In the genomic region with DNA sequence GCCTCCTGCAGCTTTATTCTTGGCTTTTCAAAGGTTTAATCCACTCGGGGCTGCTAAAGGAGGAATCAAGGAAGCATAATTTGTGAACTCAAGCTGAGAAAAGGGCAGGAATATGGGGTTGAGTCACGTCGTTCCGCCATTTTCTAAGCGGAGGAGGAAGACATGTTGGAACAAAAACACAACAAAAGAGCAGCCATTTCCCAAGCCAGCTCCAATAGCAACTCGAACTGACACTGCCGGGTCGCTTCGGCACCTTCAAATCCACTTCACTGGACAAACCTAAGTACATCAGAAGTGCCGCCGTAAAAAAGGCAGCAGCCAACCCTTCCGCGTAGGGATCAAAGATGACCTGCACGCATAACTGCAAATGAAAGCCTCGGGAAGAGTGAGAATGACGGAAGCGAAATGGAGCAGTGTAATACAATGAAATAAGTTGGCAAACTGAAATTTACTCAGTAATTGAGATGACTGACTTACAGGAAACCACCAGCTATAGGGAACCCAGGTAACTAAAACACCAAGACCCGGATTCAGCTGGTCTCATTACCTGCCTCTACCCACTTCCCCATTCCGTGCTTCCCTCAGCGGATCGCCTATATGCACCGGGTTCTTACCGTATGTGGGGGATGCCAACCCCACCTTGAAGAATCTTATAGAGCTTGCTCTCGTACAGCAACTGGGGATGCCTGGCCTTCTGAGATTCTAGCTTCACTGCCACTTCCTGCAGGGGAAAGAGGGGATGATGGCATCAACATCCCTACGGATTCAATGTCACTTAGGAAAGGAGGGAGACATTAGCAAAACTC, we compare ENCODE assay signal across 7 cellular contexts. TPM values are rescaled to one million over a fixed set of nuclear protein-coding genes. Genes with fewer than 3 reads are reported as not detected.
A peak's percentile ranks its signal among the peaks of the same experiment; 100 is the strongest.
DNase-seq lines count a peak whose midpoint lies in the region; ATAC-seq and TF ChIP-seq lines count a peak whose summit lies in the region.

No MANE protein-coding gene starts in this region.

- POLR2A ChIA-PET in HEK293T (lab: Yijun Ruan, JAX), result interaction anchor here (0.7 to 3.3 kb wide), 12 partner anchors 13 to 204 kb away, joined by 3 to 13 read pairs (median 4); partner anchors contain the start of genes ARHGEF37, GRPEL2 and PCYOX1L

- H3K4me3 ChIP-seq in GM12875 (ENCODE audit: low read depth, low read length) (peak overlapping the region; percentile 98), endodermal cell (ENCODE audit: low read length) (peak overlapping the region; percentile 94), muscle layer of duodenum (ENCODE audit: low read depth in 1 of 2, low read length in 2 of 2) (peak overlapping the region; percentile 96 to 99), upper lobe of left lung (peak overlapping the region; percentile 67 to 89 (median 74))

- peak overlapping the region; percentile 95 for H3K27ac ChIP-seq in endodermal cell (ENCODE audit: low read depth, low read length)
- peak overlapping the region; percentile 97 for H3K27ac ChIP-seq in muscle layer of duodenum (ENCODE audit: low read length)
- H3K27ac ChIP-seq in upper lobe of left lung, result peak overlapping the region; percentile 98 to 100 (median 98)

- H3K27me3 ChIP-seq in endodermal cell (ENCODE audit: control insufficient read depth, insufficient read depth, low read length, poor library complexity, severe bottlenecking) (no peaks in the 10 kb centered on the region), muscle layer of duodenum (ENCODE audit: low read depth, low read length) (no peaks in the 10 kb centered on the region), upper lobe of left lung (no peaks in the 10 kb centered on the region)

- H3K9ac ChIP-seq in endodermal cell (ENCODE audit: extremely low read depth, low read length, poor library complexity, severe bottlenecking), result peak overlapping the region; percentile 98

- 0 to 1% methylated on average over 14 to 25 of the region's 25 CpGs for WGBS in endodermal cell (ENCODE audit: insufficient coverage in 1 of 2, insufficient read length in 1 of 2), 2 experiments
- WGBS in upper lobe of left lung, 2 donors, result 0 to 1% methylated on average over 25 of the region's 25 CpGs

- H3K4me1 ChIP-seq in endodermal cell (ENCODE audit: control insufficient read depth, insufficient read depth, low read length), result peaks cover 6% of the 10 kb centered on the region
- H3K4me1 ChIP-seq in muscle layer of duodenum (ENCODE audit: control insufficient read depth in 1 of 2, insufficient read depth in 2 of 2, low read length in 2 of 2), result peaks cover 12 to 42% of the 10 kb centered on the region in 2 donors
- H3K4me1 ChIP-seq in upper lobe of left lung, result peaks cover 39 to 53% (median 51%) of the 10 kb centered on the region in 4 donors

- H3K4me1 Mint-ChIP-seq in endodermal cell, result peaks cover 25% of the 10 kb centered on the region

- no peaks in the 10 kb centered on the region for H3K9me3 Mint-ChIP-seq in endodermal cell

- H3K36me3 ChIP-seq in endodermal cell (ENCODE audit: control insufficient read depth, insufficient read depth, low read length) (peaks cover 52% of the 10 kb centered on the region), muscle layer of duodenum (ENCODE audit: control insufficient read depth in 1 of 2, insufficient read depth in 2 of 2, low read length in 2 of 2) (peaks cover 5 to 39% of the 10 kb centered on the region in 2 donors), upper lobe of left lung (peaks cover 0 to 49% (median 14%) of the 10 kb centered on the region in 4 donors)

- peak in 1 of 4 donors; percentile 9 for TF ChIP-seq POLR2A in upper lobe of left lung (IDR thresholded peaks at IDR 0.05)

- TF ChIP-seq EP300 in upper lobe of left lung (IDR thresholded peaks at IDR 0.05), result no peak

- H3K36me3 Mint-ChIP-seq in endodermal cell (ENCODE audit: low read depth), result peaks cover 48% of the 10 kb centered on the region

- CTCF ChIA-PET in HEK293T (lab: Yijun Ruan, JAX), result interaction anchor here (1.0 to 1.6 kb wide), 2 partner anchors 115 to 182 kb away, joined by 3 to 4 read pairs; no protein-coding TSS in a partner anchor

- TF ChIP-seq CTCF in GM12875 (IDR thresholded peaks at IDR 0.05; ENCODE audit: borderline replicate concordance, insufficient read depth, low read depth, low read length) (no peak), endodermal cell (conservative IDR thresholded peaks at IDR 0.05) (no peak), upper lobe of left lung (IDR thresholded peaks at IDR 0.05) (no peak)

- H3K9me3 ChIP-seq in endodermal cell (ENCODE audit: control insufficient read depth, low read length), result no peaks in the 10 kb centered on the region
- H3K9me3 ChIP-seq in muscle layer of duodenum (ENCODE audit: control insufficient read depth in 1 of 2, low read length in 2 of 2), result no peaks in the 10 kb centered on the region
- no peaks in the 10 kb centered on the region for H3K9me3 ChIP-seq in upper lobe of left lung

- H3K27ac Mint-ChIP-seq in endodermal cell, result peak overlapping the region; percentile 97

- no peaks in the 10 kb centered on the region for H3K27me3 Mint-ChIP-seq in endodermal cell (ENCODE audit: insufficient read depth)

- DNase-seq in HEK293T (ENCODE audit: extremely low spot score) (peak; percentile 39), NCI-H187 (lab: John Stamatoyannopoulos, UW) (peak; percentile 41 to 48), endodermal cell (peak; percentile 74), upper lobe of left lung (peak in 1 of 2 donors; percentile 42)
- DNase-seq in activated CD4-positive, alpha-beta T cell treated with anti-CD3 and anti-CD28 coated beads for 48 hours, result peak; percentile 56

- H3K4me3 Mint-ChIP-seq in endodermal cell, result peak overlapping the region; percentile 100

- ATAC-seq in upper lobe of left lung (ENCODE audit: low FRiP score in 2 of 2), result no peak

TF ChIP-seq in HEK293T, 16 proteins besides CTCF, POLR2A, EP300 and RAD21:
- TF ChIP-seq LEF1 (IDR thresholded peaks at IDR 0.05; ENCODE audit: borderline replicate concordance) (no peak), NFRKB (IDR thresholded peaks at IDR 0.05) (0 out of 2 replicates have a peak, but pooled peaks have one; percentile 37)

RNA-seq across cellular contexts. Expression of gene CSNK1A1, which starts 1.6 kb away (rescaled TPM):
- total RNA-seq in endodermal cell (100 to 1,000 TPM; 198 to 214 TPM), upper lobe of left lung (100 to 1,000 TPM; 153 to 215 (median 202) TPM)
- 175 TPM for polyA plus RNA-seq in endodermal cell (2013, experiment 1 of 2)
- polyA plus RNA-seq in endodermal cell (2013, experiment 2 of 2), result 176 TPM

RNA-seq across cellular contexts. Expression of gene ARHGEF37, which starts 31.6 kb away (rescaled TPM):
- under 1 TPM; 0.57 to 0.93 TPM for total RNA-seq in endodermal cell
- 0.68 TPM for polyA plus RNA-seq in endodermal cell (2013, experiment 1 of 2)
- 0.79 TPM for polyA plus RNA-seq in endodermal cell (2013, experiment 2 of 2)
- 10 to 100 TPM in 3 of 6 donors, 1 to 10 TPM in 3; 4.3 to 13.6 (median 10.0) TPM for total RNA-seq in upper lobe of left lung
